In the genomic region with DNA sequence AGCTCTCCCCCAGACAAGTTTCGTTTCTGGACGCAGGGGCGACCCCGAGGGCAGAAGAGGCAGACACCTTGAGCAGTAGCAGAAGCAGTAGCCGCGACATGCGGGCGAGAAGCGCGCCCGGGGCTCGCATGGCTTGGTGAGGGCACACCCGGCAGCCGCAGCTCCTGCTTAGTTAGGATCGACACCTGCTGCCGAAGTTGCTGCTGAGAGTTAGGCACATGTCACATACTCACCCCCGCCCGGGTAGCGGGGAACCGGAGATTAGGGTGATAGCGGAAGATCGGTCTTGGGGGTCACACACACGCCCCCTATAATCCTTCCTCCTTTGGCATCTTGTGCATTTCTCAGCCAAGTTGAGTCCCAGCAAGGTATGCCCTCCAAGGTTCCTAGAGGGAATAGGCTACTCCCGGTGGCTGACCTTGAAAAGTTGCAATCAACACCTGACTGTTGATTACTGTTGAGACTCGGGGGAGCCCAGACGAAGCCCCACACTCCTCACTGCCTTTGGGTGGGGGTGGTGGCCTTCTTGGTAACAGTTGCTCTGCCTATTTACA, we compare ENCODE assay signal across 9 cellular contexts. TPM values are rescaled to one million over a fixed set of nuclear protein-coding genes. Genes with fewer than 3 reads are reported as not detected.
DNase-seq lines count a peak whose midpoint lies in the region; ATAC-seq and TF ChIP-seq lines count a peak whose summit lies in the region.
"Had no signal": no experiment of that assay in that cellular context is flagged by ENCODE, and none has a peak within 500 bp of the region (broad histone marks: within the 10 kb centered on the region; RNA-seq: fewer than 3 reads in every experiment).

No MANE protein-coding gene starts in this region.

- H3K4me3 ChIP-seq in mucosa of rectum (ENCODE audit: low read length in 2 of 2): peak overlapping the region; percentile 72 to 78
- H3K4me3 ChIP-seq in transverse colon: peak overlapping the region; percentile 27 to 50 (median 34)

- H3K4me1 ChIP-seq in mucosa of rectum (ENCODE audit: control insufficient read depth in 2 of 2, insufficient read depth in 2 of 2, low read length in 2 of 2) (peaks cover 11 to 15% of the 10 kb centered on the region in 2 donors), transverse colon (peaks cover 8 to 28% (median 22%) of the 10 kb centered on the region in 4 donors)

- peaks cover 49% of the 10 kb centered on the region for H3K27me3 Mint-ChIP-seq in T-helper 17 cell
- peaks cover 55 to 57% of the 10 kb centered on the region in 2 donors for H3K27me3 Mint-ChIP-seq in effector memory CD8-positive, alpha-beta T cell

- peaks cover 4% of the 10 kb centered on the region for H3K36me3 Mint-ChIP-seq in T-helper 17 cell (ENCODE audit: low read depth)
- H3K36me3 Mint-ChIP-seq in effector memory CD8-positive, alpha-beta T cell (ENCODE audit: insufficient read depth): no peaks in the 10 kb centered on the region

- H3K36me3 ChIP-seq in mucosa of rectum (ENCODE audit: control insufficient read depth in 2 of 2, insufficient read depth in 2 of 2, low read length in 2 of 2) (no peaks in the 10 kb centered on the region), transverse colon (no peaks in the 10 kb centered on the region)

- H3K27ac ChIP-seq in mucosa of rectum (ENCODE audit: low read depth in 2 of 2, low read length in 2 of 2) (no peak overlapping the region), transverse colon (peak overlapping the region in 2 of 4 donors; percentile 41 to 61)

- intact Hi-C loops in transverse colon (cut with DNase I; ENCODE audit: low total_unique reads): no loop called here

- DNase-seq in NCI-H1694 treated with DMSO at 0.1 percent for 48 hours (lab: John Stamatoyannopoulos, UW) (peak; percentile 12), NCI-H1694 (lab: John Stamatoyannopoulos, UW) (no peak), T-helper 17 cell (no peak), transverse colon (peak; percentile 26), medulla oblongata (ENCODE audit: extremely low spot score) (no peak)
- no peak for DNase-seq in effector memory CD8-positive, alpha-beta T cell

- TF ChIP-seq POLR2A in transverse colon (IDR thresholded peaks at IDR 0.05): no peak

- H3K4me1 Mint-ChIP-seq in T-helper 17 cell: peaks cover 16% of the 10 kb centered on the region
- peaks cover 16 to 17% of the 10 kb centered on the region in 2 donors for H3K4me1 Mint-ChIP-seq in effector memory CD8-positive, alpha-beta T cell (ENCODE audit: low read depth in 2 of 2)

- no peaks in the 10 kb centered on the region for H3K9me3 Mint-ChIP-seq in effector memory CD8-positive, alpha-beta T cell

- whole genome bisulfite sequencing in transverse colon (ENCODE audit: low coverage in 1 of 2), 2 donors: 3% methylated on average over 21 of the region's 26 CpGs; no CpG with 5 or more reads in 1 of the 2 donors

- peak overlapping the region in 1 of 2 donors; percentile 26 for H3K9ac ChIP-seq in mucosa of rectum (ENCODE audit: low read depth in 1 of 2, low read length in 2 of 2)

- peak overlapping the region; percentile 89 for H3K4me3 Mint-ChIP-seq in T-helper 17 cell
- H3K4me3 Mint-ChIP-seq in effector memory CD8-positive, alpha-beta T cell: peak overlapping the region; percentile 83 to 88

- H3K27me3 ChIP-seq in mucosa of rectum (ENCODE audit: control insufficient read depth in 2 of 2, insufficient read depth in 2 of 2, low read length in 2 of 2): peaks cover 12 to 18% of the 10 kb centered on the region in 2 donors
- H3K27me3 ChIP-seq in transverse colon: peaks cover 30% of the 10 kb centered on the region

- no peak overlapping the region for H3K27ac Mint-ChIP-seq in T-helper 17 cell
- H3K27ac Mint-ChIP-seq in effector memory CD8-positive, alpha-beta T cell: peak overlapping the region in 1 of 2 donors; percentile 59

- in situ Hi-C loops in transverse colon (cut with MboI; ENCODE audit: low pct_ligation_motif_present in 1 of 4, low pct_unique_long_range_greater_than_20kb in 1 of 4, low sequenced_read_pairs in 3 of 4): no loop called here

- ATAC-seq in HG02884 (IDR thresholded peaks at IDR 0.05; ENCODE audit: unreplicated experiment) (peak; percentile 24), T-helper 17 cell (peak; percentile 72)
- ATAC-seq in effector memory CD8-positive, alpha-beta T cell (replicated peaks): peak; percentile 37

- H3K9me3 ChIP-seq in T-helper 17 cell (ENCODE audit: control insufficient read depth, low read length, poor library complexity, severe bottlenecking) (no peaks in the 10 kb centered on the region), mucosa of rectum (ENCODE audit: control insufficient read depth in 2 of 2, low read length in 2 of 2) (no peaks in the 10 kb centered on the region), transverse colon (no peaks in the 10 kb centered on the region)

- no peak for TF ChIP-seq CTCF in transverse colon (IDR thresholded peaks at IDR 0.05)

- TF ChIP-seq EP300 in transverse colon (IDR thresholded peaks at IDR 0.05; ENCODE audit: low read depth): no peak

RNA-seq across cellular contexts. Expression of a gene that starts 0.7 kb away (rescaled TPM):
- not detected for total RNA-seq in T-helper 17 cell
- total RNA-seq in transverse colon: 1 to 10 TPM in 2 of 4 donors, not detected in 2; 1.1 TPM
- total RNA-seq: activated CD8-positive, alpha-beta memory T cell treated with anti-CD3 and anti-CD28 coated beads for 36 hours had no signal

Comparison
In these comparisons a context has a peak if more than half of its experiments do, and no peak if none do; other contexts are left out.
1. DNase-seq: peak in NCI-H1694 treated with DMSO at 0.1 percent for 48 hours (single experiment) and transverse colon (single experiment); none in NCI-H1694 (single experiment), T-helper 17 cell (0 of 3), effector memory CD8-positive, alpha-beta T cell (0 of 3) and medulla oblongata (single experiment).
2. Peak in every context shown above with its lines, with median percentiles within 50 percentile points of each other: ATAC-seq.